Comparison of ENCODE assay signal across 22 cellular contexts in the genomic region with DNA sequence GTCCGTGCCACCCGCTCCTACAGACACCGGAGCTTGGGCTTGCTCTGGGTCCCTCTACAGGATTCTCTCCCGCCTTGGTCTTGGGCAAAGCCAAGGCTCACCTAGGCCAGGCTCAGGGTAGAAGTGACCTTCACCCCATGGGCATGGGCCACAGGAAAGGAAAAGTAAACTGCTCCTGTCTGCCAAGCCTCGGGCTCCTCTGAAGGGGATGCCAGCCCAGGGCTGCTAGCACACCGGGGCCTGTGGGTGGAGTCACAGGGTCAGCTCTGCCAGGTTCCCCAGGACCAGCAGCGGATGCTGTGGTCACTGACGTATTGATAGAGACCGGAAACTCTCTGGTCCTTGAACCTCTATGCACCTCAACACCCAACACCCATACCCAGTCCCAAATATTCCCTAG.
"Had no signal": no experiment of that assay in that cellular context is flagged by ENCODE, and none has a peak within 500 bp of the region (broad histone marks: within the 10 kb centered on the region; RNA-seq: fewer than 3 reads in every experiment).

No MANE protein-coding gene starts in this region.

- H3K4me1 ChIP-seq: SJCRH30 had no signal

- H3K27me3 Mint-ChIP-seq: IgD-negative memory B cell had no signal

- H3K36me3 ChIP-seq: SJCRH30 had no signal

- ATAC-seq: K562, SK-N-SH treated with all-trans-retinoic acid at 6 μM for 48 hours had no signal

- H3K27ac Mint-ChIP-seq: IgD-negative memory B cell had no signal

- H3K4me3 ChIP-seq: K562, SJCRH30 had no signal

- H3K4me2 ChIP-seq: KMS-11 had no signal

- DNase-seq: Kasumi-1, MV-4-11, NCI-H1048, NCI-H1105, NCI-H1417, NCI-H1436 treated with DMSO at 0.1 percent for 48 hours, NCI-H1694, NCI-H1930, NCI-H2081, NCI-H2107, NCI-H2227 treated with DMSO at 0.1 percent for 48 hours, NCI-H524, NCI-H526 treated with DMSO at 0.1 percent for 48 hours, NCI-H748 treated with DMSO at 0.1 percent for 48 hours, SHP77 treated with DMSO at 0.1 percent for 48 hours, SJCRH30 had no signal

- H3K36me3 Mint-ChIP-seq: IgD-negative memory B cell had no signal

- H3K4me1 Mint-ChIP-seq: IgD-negative memory B cell had no signal

- H3K4me3 Mint-ChIP-seq: IgD-negative memory B cell had no signal

- FAIRE-seq: K562, RCC 7860 had no signal

- H3K9me3 ChIP-seq: SJCRH30 had no signal

- H3K27me3 ChIP-seq: SJCRH30 had no signal

- H3K27ac ChIP-seq: KMS-11, RWPE1, SJCRH30 had no signal

- H3K9ac ChIP-seq: KMS-11 had no signal
